In the genomic region with DNA sequence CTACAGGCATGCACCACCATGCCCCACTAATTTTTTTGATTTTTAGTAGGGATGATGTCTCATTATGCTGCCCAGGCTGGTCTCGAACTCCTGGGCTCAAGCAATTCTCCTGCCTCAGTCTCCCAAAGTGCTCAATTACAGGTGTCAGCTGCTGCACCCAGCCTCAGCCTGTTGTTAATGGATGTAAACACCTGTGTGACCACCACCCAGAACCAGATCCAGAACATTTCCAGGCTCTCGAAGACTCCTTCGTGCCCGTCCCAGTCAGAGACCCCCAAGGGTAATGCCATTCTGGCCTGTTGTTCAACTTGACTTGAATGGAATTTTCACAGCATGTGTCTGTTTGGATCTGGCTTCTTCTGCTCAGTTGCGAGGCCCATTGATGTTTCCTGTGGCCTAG, we compare ENCODE assay signal across 7 cellular contexts. TPM values are rescaled to one million over a fixed set of nuclear protein-coding genes. Genes with fewer than 3 reads are reported as not detected.
"Had no signal": no experiment of that assay in that cellular context is flagged by ENCODE, and none has a peak within 500 bp of the region (broad histone marks: within the 10 kb centered on the region; RNA-seq: fewer than 3 reads in every experiment).

No MANE protein-coding gene starts in this region.

RNA-seq across cellular contexts. Expression of gene NOS2, which starts 59.8 kb away (rescaled TPM):
- total RNA-seq: activated CD4-positive, alpha-beta T cell treated with anti-CD3 and anti-CD28 coated beads, Interleukin-2, amount 10 ng/mL, durations not matched to agents 7 days and 5 days; activated CD8-positive, alpha-beta T cell treated with anti-CD3 and anti-CD28 coated beads for 36 hours; activated naive CD4-positive, alpha-beta T cell treated with anti-CD3 and anti-CD28 coated beads, Interleukin-2, amount 50 U/mL, for 72 hours; activated T-cell treated with anti-CD3 and anti-CD28 coated beads, Interleukin-2, amount 50 U/mL, for 4 hours; activated T-helper 1 cell treated with anti-CD3 and anti-CD28 coated beads, Interleukin-12 subunit alpha, Interleukin-12 subunit beta, Interleukin-2, Interleukin-4 antibody, amounts not matched to agents 30 ng/mL and 10 ng/mL and 1 ng/mL, durations not matched to agents 14 hours and 24 hours and 36 hours; activated T-helper 17 cell treated with anti-CD3 and anti-CD28 coated beads, Interleukin-2, amount 50 U/mL, for 72 hours; T-helper 2 cell treated with Interferon-gamma antibody and Interleukin-4, amounts not matched to agents 100 ng/mL and 5 ng/mL, for 36 hours had no signal
